26 cellular contexts compared by ENCODE assay signal in the genomic region with DNA sequence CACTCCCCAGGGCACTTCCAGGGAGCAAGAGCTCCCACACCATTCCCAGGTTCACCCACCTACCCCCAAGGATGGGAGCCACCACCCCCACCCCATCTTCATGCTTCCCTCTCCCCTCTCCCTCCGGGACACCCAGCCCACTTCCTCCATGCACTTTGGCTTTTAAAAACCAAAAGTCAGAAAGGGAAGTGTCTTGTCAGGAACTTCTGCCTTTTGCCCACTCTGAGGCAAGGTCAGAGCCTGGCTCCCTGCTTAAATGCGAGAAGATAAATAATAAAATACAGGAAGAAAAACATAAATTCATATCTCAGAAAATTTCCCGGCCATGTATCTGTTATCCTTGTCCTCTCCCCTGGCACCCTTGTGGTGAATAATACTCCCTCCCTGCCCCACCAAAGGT.
A peak's percentile ranks its signal among the peaks of the same experiment; 100 is the strongest.
DNase-seq lines count a peak whose midpoint lies in the region; ATAC-seq, FAIRE-seq and TF ChIP-seq lines count a peak whose summit lies in the region.
"Had no signal": no experiment of that assay in that cellular context is flagged by ENCODE, and none has a peak within 500 bp of the region (broad histone marks: within the 10 kb centered on the region; RNA-seq: fewer than 3 reads in every experiment).

No MANE protein-coding gene starts in this region.

- FAIRE-seq in D721Med (lab: Jason Lieb, UNC): no peak

- peak; percentile 64 for DNase-seq in Right ventricle myocardium inferior (ENCODE audit: missing footprints)
- no peak for DNase-seq in cardiac septum (ENCODE audit: low spot score)
- peak; percentile 82 for DNase-seq in MV-4-11 (lab: John Stamatoyannopoulos, UW)
- DNase-seq in UCSD-AML1 (lab: John Stamatoyannopoulos, UW; ENCODE audit: unreplicated experiment): peak; percentile 18
- DNase-seq in NCI-H1436 treated with DMSO at 0.1 percent for 48 hours (lab: John Stamatoyannopoulos, UW): no peak
- no peak for DNase-seq in D721Med (ENCODE audit: insufficient read length, low spot score)
- no peak for DNase-seq in NCI-H345 treated with DMSO at 0.1 percent for 48 hours (lab: John Stamatoyannopoulos, UW; ENCODE audit: unreplicated experiment)
- DNase-seq: activated CD4-positive, alpha-beta T cell treated with anti-CD3 and anti-CD28 coated beads, Interleukin-2, amount 50 U/mL, for 48 hours; activated CD8-positive, alpha-beta memory T cell treated with anti-CD3 and anti-CD28 coated beads, Interleukin-2, amount 50 U/mL, for 48 hours; activated naive CD4-positive, alpha-beta T cell treated with anti-CD3 and anti-CD28 coated beads for 36 hours; brain microvascular endothelial cell; C1 segment of cervical spinal cord; DND-41; effector CD4-positive, alpha-beta T cell; hypothalamus; mammary epithelial cell; NCI-H1048; NCI-H1694; NCI-H446 treated with DMSO at 0.1 percent for 48 hours; NCI-H82; nephron progenitor cell; ovary; SK-N-SH; T-helper 9 cell had no signal

- ATAC-seq in Right ventricle myocardium inferior: no peak
- ATAC-seq: HCT116; stimulated activated effector memory CD8-positive, alpha-beta T cell treated with anti-CD3 and anti-CD28 coated beads, Interleukin-12 subunit alpha, Interleukin-12 subunit beta, amount 100 ng/mL, for 72 hours had no signal

- intact Hi-C loops in Right ventricle myocardium inferior (cut with DNase I) (no loop called here), cardiac septum (cut with DNase I) (no loop called here)

- TF ChIP-seq CTCF in D721Med (IDR thresholded peaks at IDR 0.05; ENCODE audit: insufficient read depth, missing control alignments): no peak

Comparison
In these comparisons a context has a peak if more than half of its experiments do, and no peak if none do; other contexts are left out.
1. DNase-seq: peak in Right ventricle myocardium inferior (single experiment), MV-4-11 (single experiment) and UCSD-AML1 (single experiment); none in cardiac septum (single experiment), NCI-H1436 treated with DMSO at 0.1 percent for 48 hours (single experiment), D721Med (single experiment) and NCI-H345 treated with DMSO at 0.1 percent for 48 hours (single experiment).